14 cellular contexts compared by ENCODE assay signal in the genomic region with DNA sequence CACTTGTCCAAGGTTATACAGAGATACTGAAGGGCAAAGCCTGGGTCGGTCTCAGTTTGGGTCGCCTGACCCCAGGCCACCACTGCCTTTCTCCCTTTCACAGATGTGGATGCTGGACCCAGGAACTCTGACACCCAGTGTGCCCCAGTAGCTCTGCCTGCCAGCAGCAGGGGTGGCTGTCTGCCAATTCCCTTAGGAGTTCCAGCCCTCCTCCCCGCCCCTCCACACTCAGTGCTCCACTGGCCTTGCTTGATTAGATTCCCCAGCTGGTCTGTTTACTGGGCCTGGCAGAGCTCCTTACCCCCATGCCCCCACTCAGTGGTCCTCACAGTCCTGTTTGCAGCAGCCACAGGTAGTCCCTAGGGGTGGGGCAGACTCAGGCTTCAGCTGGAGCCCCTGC.
DNase-seq lines count a peak whose midpoint lies in the region; ATAC-seq and TF ChIP-seq lines count a peak whose summit lies in the region.
"Had no signal": no experiment of that assay in that cellular context is flagged by ENCODE, and none has a peak within 500 bp of the region (broad histone marks: within the 10 kb centered on the region; RNA-seq: fewer than 3 reads in every experiment).

No MANE protein-coding gene starts in this region.

- H3K36me3 Mint-ChIP-seq in activated T-cell treated with anti-CD3 and anti-CD28 coated beads, Interleukin-2, amount 50 U/mL, for 24 hours (ENCODE audit: low read depth): peaks cover 3% of the 10 kb centered on the region
- H3K36me3 Mint-ChIP-seq in activated T-cell treated with anti-CD3 and anti-CD28 coated beads, Interleukin-2, amount 50 U/mL, for 4 hours (ENCODE audit: insufficient read depth): no peaks in the 10 kb centered on the region
- H3K36me3 Mint-ChIP-seq: activated CD8-positive, alpha-beta memory T cell treated with anti-CD3 and anti-CD28 coated beads, Interleukin-2, amount 10 ng/mL, durations not matched to agents 7 days and 5 days had no signal

- peak; percentile 68 to 94 (median 77) for ATAC-seq in right lobe of liver
- no peak for ATAC-seq in activated T-cell treated with anti-CD3 and anti-CD28 coated beads, Interleukin-2, amount 50 U/mL, for 4 hours
- ATAC-seq: activated CD8-positive, alpha-beta memory T cell treated with anti-CD3 and anti-CD28 coated beads, Interleukin-2, amount 10 ng/mL, durations not matched to agents 7 days and 5 days had no signal

- no peaks in the 10 kb centered on the region for H3K27me3 ChIP-seq in dorsolateral prefrontal cortex
- H3K27me3 ChIP-seq in right lobe of liver: no peaks in the 10 kb centered on the region
- no peaks in the 10 kb centered on the region for H3K27me3 ChIP-seq in suprapubic skin
- H3K27me3 ChIP-seq: uterus had no signal

- H3K27me3 Mint-ChIP-seq in activated T-cell treated with anti-CD3 and anti-CD28 coated beads, Interleukin-2, amount 50 U/mL, for 24 hours: no peaks in the 10 kb centered on the region
- H3K27me3 Mint-ChIP-seq in activated T-cell treated with anti-CD3 and anti-CD28 coated beads, Interleukin-2, amount 50 U/mL, for 4 hours (ENCODE audit: low read depth): peaks cover 2% of the 10 kb centered on the region
- H3K27me3 Mint-ChIP-seq: activated CD8-positive, alpha-beta memory T cell treated with anti-CD3 and anti-CD28 coated beads, Interleukin-2, amount 10 ng/mL, durations not matched to agents 7 days and 5 days; activated naive CD8-positive, alpha-beta T cell treated with anti-CD3 and anti-CD28 coated beads for 36 hours had no signal

- no peaks in the 10 kb centered on the region for H3K9me3 ChIP-seq in right lobe of liver
- H3K9me3 ChIP-seq in suprapubic skin: no peaks in the 10 kb centered on the region
- H3K9me3 ChIP-seq: uterus had no signal

- no CpG with 5 or more reads among the region's 3 CpGs for WGBS in right lobe of liver (ENCODE audit: insufficient coverage, low coverage, low lambda C conversion rate, missing lambda C conversion rate)
- 82% methylated on average over 2 of the region's 3 CpGs for WGBS in suprapubic skin

- H3K4me1 ChIP-seq in right lobe of liver: peaks cover 0 to 23% (median 0%) of the 10 kb centered on the region in 4 donors
- H3K4me1 ChIP-seq in suprapubic skin: peaks cover 10% of the 10 kb centered on the region
- H3K4me1 ChIP-seq: uterus had no signal

- intact Hi-C loops in dorsolateral prefrontal cortex (cut with DNase I): no loop called here
- intact Hi-C loops in right lobe of liver (cut with DNase I): no loop called here

- H3K27ac ChIP-seq in dorsolateral prefrontal cortex: peak overlapping the region in 20 of 59 donors; percentile 4 to 64 (median 39)
- no peak overlapping the region for H3K27ac ChIP-seq in right lobe of liver
- H3K27ac ChIP-seq in suprapubic skin: no peak overlapping the region
- H3K27ac ChIP-seq: HL-60, uterus had no signal

- no peak for TF ChIP-seq EP300 in suprapubic skin (IDR thresholded peaks at IDR 0.05)

- TF ChIP-seq POLR2A in right lobe of liver (IDR thresholded peaks at IDR 0.05) (no peak), suprapubic skin (IDR thresholded peaks at IDR 0.05) (no peak)

- no peaks in the 10 kb centered on the region for H3K36me3 ChIP-seq in right lobe of liver
- no peaks in the 10 kb centered on the region for H3K36me3 ChIP-seq in suprapubic skin
- H3K36me3 ChIP-seq: uterus had no signal

- no peak overlapping the region for H3K4me3 Mint-ChIP-seq in activated T-cell treated with anti-CD3 and anti-CD28 coated beads, Interleukin-2, amount 50 U/mL, for 24 hours
- H3K4me3 Mint-ChIP-seq in activated T-cell treated with anti-CD3 and anti-CD28 coated beads, Interleukin-2, amount 50 U/mL, for 4 hours: no peak overlapping the region
- H3K4me3 Mint-ChIP-seq: activated CD8-positive, alpha-beta memory T cell treated with anti-CD3 and anti-CD28 coated beads, Interleukin-2, amount 10 ng/mL, durations not matched to agents 7 days and 5 days; activated naive CD8-positive, alpha-beta T cell treated with anti-CD3 and anti-CD28 coated beads for 36 hours; dendritic cell treated with granulocyte-macrophage colony-stimulating factor and Interleukin-4, amounts not matched to agents 40 ng/mL and 50 ng/mL, for 4 days had no signal

- no peaks in the 10 kb centered on the region for H3K9me3 Mint-ChIP-seq in activated T-cell treated with anti-CD3 and anti-CD28 coated beads, Interleukin-2, amount 50 U/mL, for 24 hours
- H3K9me3 Mint-ChIP-seq in activated T-cell treated with anti-CD3 and anti-CD28 coated beads, Interleukin-2, amount 50 U/mL, for 4 hours: no peaks in the 10 kb centered on the region
- H3K9me3 Mint-ChIP-seq: activated naive CD8-positive, alpha-beta T cell treated with anti-CD3 and anti-CD28 coated beads for 36 hours; dendritic cell treated with granulocyte-macrophage colony-stimulating factor and Interleukin-4, amounts not matched to agents 40 ng/mL and 50 ng/mL, for 4 days had no signal

- peak overlapping the region; percentile 10 for H3K27ac Mint-ChIP-seq in activated T-cell treated with anti-CD3 and anti-CD28 coated beads, Interleukin-2, amount 50 U/mL, for 24 hours
- H3K27ac Mint-ChIP-seq: activated CD8-positive, alpha-beta memory T cell treated with anti-CD3 and anti-CD28 coated beads, Interleukin-2, amount 10 ng/mL, durations not matched to agents 7 days and 5 days; activated naive CD8-positive, alpha-beta T cell treated with anti-CD3 and anti-CD28 coated beads for 36 hours; dendritic cell treated with granulocyte-macrophage colony-stimulating factor and Interleukin-4, amounts not matched to agents 40 ng/mL and 50 ng/mL, for 4 days had no signal

- peaks cover 3% of the 10 kb centered on the region for H3K4me1 Mint-ChIP-seq in activated T-cell treated with anti-CD3 and anti-CD28 coated beads, Interleukin-2, amount 50 U/mL, for 24 hours (ENCODE audit: low read depth)
- no peaks in the 10 kb centered on the region for H3K4me1 Mint-ChIP-seq in activated T-cell treated with anti-CD3 and anti-CD28 coated beads, Interleukin-2, amount 50 U/mL, for 4 hours (ENCODE audit: low read depth)
- H3K4me1 Mint-ChIP-seq: activated CD8-positive, alpha-beta memory T cell treated with anti-CD3 and anti-CD28 coated beads, Interleukin-2, amount 10 ng/mL, durations not matched to agents 7 days and 5 days had no signal

- TF ChIP-seq CTCF in dorsolateral prefrontal cortex (IDR thresholded peaks at IDR 0.05 in 54 of 56, conservative IDR thresholded peaks at IDR 0.05 in 2 of 56; ENCODE audit: low read depth in 1 of 56, partially characterized antibody in 56 of 56) (no peak), right lobe of liver (IDR thresholded peaks at IDR 0.05) (no peak), suprapubic skin (IDR thresholded peaks at IDR 0.05) (no peak)

- H3K4me3 ChIP-seq in dorsolateral prefrontal cortex (no peak overlapping the region), right lobe of liver (no peak overlapping the region), suprapubic skin (no peak overlapping the region)
- H3K4me3 ChIP-seq: uterus had no signal

- DNase-seq in activated T-cell treated with anti-CD3 and anti-CD28 coated beads, Interleukin-2, amount 50 U/mL, for 24 hours: no peak
- DNase-seq in activated T-cell treated with anti-CD3 and anti-CD28 coated beads for 4 hours: no peak
- DNase-seq in dorsolateral prefrontal cortex: peak in 6 of 10 donors; percentile 35 to 69 (median 55)
- DNase-seq in right lobe of liver: peak; percentile 63 to 87 (median 84)
- peak; percentile 68 for DNase-seq in ureter (ENCODE audit: low spot score)
- DNase-seq in activated CD4-positive, CD25-positive, alpha-beta regulatory T cell treated with anti-CD3 and anti-CD28 coated beads, Interleukin-2, amount 50 U/mL, for 72 hours: no peak
- no peak for DNase-seq in suprapubic skin (ENCODE audit: low spot score in 2 of 2)
- DNase-seq in activated T-cell treated with anti-CD3 and anti-CD28 coated beads, Interleukin-2, amount 50 U/mL, for 4 hours: no peak
- DNase-seq: activated CD8-positive, alpha-beta memory T cell treated with anti-CD3 and anti-CD28 coated beads, Interleukin-2, amount 10 ng/mL, durations not matched to agents 7 days and 5 days; activated naive CD8-positive, alpha-beta T cell treated with anti-CD3 and anti-CD28 coated beads for 36 hours; DMS79 treated with DMSO at 0.1 percent for 48 hours; uterus had no signal

Comparison
In these comparisons a context has a peak if more than half of its experiments do, and no peak if none do; other contexts are left out.
1. DNase-seq: peak in dorsolateral prefrontal cortex (6 of 10), right lobe of liver (3 of 3) and ureter (single experiment); none in activated T-cell treated with anti-CD3 and anti-CD28 coated beads, Interleukin-2, amount 50 U/mL, for 24 hours (single experiment), activated T-cell treated with anti-CD3 and anti-CD28 coated beads for 4 hours (single experiment), activated CD4-positive, CD25-positive, alpha-beta regulatory T cell treated with anti-CD3 and anti-CD28 coated beads, Interleukin-2, amount 50 U/mL, for 72 hours (single experiment), suprapubic skin (0 of 2) and activated T-cell treated with anti-CD3 and anti-CD28 coated beads, Interleukin-2, amount 50 U/mL, for 4 hours (single experiment).
2. ATAC-seq: peak in right lobe of liver (4 of 4); none in activated T-cell treated with anti-CD3 and anti-CD28 coated beads, Interleukin-2, amount 50 U/mL, for 4 hours (0 of 2).